ENCODE assay signal across 1 cellular context in the genomic region with DNA sequence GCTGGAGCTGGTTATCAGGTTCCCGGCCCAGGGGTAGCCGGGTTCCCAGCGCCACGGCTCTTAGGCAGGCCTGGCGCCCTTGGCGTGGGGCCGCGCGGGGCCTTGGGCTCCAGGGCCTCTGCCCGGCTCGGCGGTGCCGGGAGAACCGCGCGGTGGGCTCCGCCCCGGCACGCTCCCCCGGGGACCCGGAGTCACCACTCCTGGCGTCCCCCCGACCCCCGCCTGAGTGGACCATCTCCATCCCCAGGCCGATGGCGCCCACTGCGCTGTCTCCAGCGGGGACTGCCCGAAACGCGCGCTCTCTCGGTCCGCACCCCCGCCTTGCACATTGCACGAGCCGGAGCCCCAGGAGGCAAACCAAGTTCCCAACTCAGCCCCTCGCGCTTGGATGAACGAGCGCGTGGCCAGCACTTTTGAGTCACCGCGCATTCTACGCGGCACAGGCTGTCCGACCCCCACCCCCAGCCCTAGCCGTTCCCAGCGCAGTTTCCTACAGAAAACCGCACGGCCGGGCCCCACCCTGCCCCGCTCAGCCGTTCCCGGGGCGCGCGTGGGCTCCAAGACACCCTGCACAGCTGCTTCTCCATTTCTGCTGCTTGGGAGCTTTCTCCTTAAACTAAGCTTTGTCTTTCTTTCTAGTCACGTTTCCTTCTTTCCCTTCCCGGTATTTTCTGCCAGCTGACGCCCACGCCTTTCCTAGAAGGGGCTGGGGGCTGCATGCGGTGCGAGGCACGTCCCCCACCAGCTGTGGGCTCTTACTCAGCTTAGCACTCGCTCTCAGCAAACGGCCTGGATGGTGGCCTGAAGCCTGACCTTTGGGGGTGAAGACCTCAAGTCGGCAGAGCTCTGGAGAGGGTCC.
A peak's percentile ranks its signal among the peaks of the same experiment; 100 is the strongest.
TF ChIP-seq lines count a peak whose summit lies in the region.

No MANE protein-coding gene starts in this region.

TF ChIP-seq in HepG2, 621 proteins besides CTCF, POLR2A, EP300 and RAD21 (continued from another document and continues in another):
- no peak for TF ChIP-seq ZNF646 (CRISPR knock-in tag; IDR thresholded peaks at IDR 0.05)
- peak; percentile 25; the same call in 1 of the 2 replicates for TF ChIP-seq ZNF616 (CRISPR knock-in tag; IDR thresholded peaks at IDR 0.05; ENCODE audit: low read depth)
- 0 out of 2 replicates have a peak, but pooled peaks have one; percentile 13 for TF ChIP-seq NFKB2 (CRISPR knock-in tag; IDR thresholded peaks at IDR 0.05; ENCODE audit: borderline replicate concordance)
- peak; percentile 67; the same call in 1 of the 2 replicates for TF ChIP-seq ZNF850 (CRISPR knock-in tag; conservative IDR thresholded peaks at IDR 0.05)
- peak; percentile 27; the same call in 1 of the 2 replicates for TF ChIP-seq ZNF768 (CRISPR knock-in tag; IDR thresholded peaks at IDR 0.05)
- peak; percentile 27 for TF ChIP-seq ZNF639 (CRISPR knock-in tag; conservative IDR thresholded peaks at IDR 0.05)
- TF ChIP-seq PRDM15 (CRISPR knock-in tag; IDR thresholded peaks at IDR 0.05) = no peak
- TF ChIP-seq, protein P1, sequence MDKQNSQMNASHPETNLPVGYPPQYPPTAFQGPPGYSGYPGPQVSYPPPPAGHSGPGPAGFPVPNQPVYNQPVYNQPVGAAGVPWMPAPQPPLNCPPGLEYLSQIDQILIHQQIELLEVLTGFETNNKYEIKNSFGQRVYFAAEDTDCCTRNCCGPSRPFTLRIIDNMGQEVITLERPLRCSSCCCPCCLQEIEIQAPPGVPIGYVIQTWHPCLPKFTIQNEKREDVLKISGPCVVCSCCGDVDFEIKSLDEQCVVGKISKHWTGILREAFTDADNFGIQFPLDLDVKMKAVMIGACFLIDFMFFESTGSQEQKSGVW (CRISPR knock-in tag; IDR thresholded peaks at IDR 0.05; ENCODE audit: borderline replicate concordance) = 0 out of 2 replicates have a peak, but pooled peaks have one; percentile 7
- no peak for TF ChIP-seq ZNF576 (CRISPR knock-in tag; IDR thresholded peaks at IDR 0.05)
- no peak for TF ChIP-seq ZNF605 (CRISPR knock-in tag; IDR thresholded peaks at IDR 0.05)
- 0 out of 2 replicates have a peak, but pooled peaks have one; percentile 8 for TF ChIP-seq REPIN1 (CRISPR knock-in tag; IDR thresholded peaks at IDR 0.05; ENCODE audit: borderline replicate concordance, low read depth)
- TF ChIP-seq ZNF597 (CRISPR knock-in tag; IDR thresholded peaks at IDR 0.05) = no peak
- TF ChIP-seq ZGPAT (CRISPR knock-in tag; IDR thresholded peaks at IDR 0.05) = peak; percentile 17; the same call in 1 of the 2 replicates
- TF ChIP-seq, protein P2, sequence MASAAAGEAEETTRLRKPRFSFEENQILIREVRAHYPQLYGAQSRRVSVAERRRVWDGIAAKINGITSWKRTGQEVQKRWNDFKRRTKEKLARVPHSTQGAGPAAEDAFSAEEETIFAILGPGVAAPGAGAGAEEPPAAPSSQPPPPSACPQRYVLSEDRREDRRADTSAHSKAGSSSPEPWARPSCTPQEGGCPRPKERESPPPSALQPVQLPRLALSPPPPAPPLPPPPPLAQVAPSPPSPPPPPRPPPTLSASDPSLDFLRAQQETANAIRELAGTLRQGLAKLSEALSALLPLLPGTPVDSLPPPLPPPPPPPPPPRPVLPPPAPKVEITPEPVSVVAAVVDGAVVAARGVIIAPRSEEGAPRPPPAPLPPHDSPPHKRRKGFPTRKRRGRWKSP (CRISPR knock-in tag; IDR thresholded peaks at IDR 0.05) = peak; percentile 51; the same call in 1 of the 2 replicates
- peak; percentile 81; the same call in 1 of the 2 replicates for TF ChIP-seq NRL (CRISPR knock-in tag; IDR thresholded peaks at IDR 0.05; ENCODE audit: borderline replicate concordance)
- TF ChIP-seq, protein P3, sequence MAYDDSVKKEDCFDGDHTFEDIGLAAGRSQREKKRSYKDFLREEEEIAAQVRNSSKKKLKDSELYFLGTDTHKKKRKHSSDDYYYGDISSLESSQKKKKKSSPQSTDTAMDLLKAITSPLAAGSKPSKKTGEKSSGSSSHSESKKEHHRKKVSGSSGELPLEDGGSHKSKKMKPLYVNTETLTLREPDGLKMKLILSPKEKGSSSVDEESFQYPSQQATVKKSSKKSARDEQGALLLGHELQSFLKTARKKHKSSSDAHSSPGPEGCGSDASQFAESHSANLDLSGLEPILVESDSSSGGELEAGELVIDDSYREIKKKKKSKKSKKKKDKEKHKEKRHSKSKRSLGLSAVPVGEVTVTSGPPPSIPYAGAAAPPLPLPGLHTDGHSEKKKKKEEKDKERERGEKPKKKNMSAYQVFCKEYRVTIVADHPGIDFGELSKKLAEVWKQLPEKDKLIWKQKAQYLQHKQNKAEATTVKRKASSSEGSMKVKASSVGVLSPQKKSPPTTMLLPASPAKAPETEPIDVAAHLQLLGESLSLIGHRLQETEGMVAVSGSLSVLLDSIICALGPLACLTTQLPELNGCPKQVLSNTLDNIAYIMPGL (CRISPR knock-in tag; IDR thresholded peaks at IDR 0.05; ENCODE audit: borderline replicate concordance in 1 of 2, low read depth in 1 of 2) = peak in 1 of 2 experiments; percentile 38; a peak in 2 of 4 replicates
- peak; percentile 49 for TF ChIP-seq MEIS2 (CRISPR knock-in tag; IDR thresholded peaks at IDR 0.05)
- TF ChIP-seq THAP11 (CRISPR knock-in tag; IDR thresholded peaks at IDR 0.05) = peak; percentile 9; the same call in 1 of the 2 replicates
- TF ChIP-seq AGO2 (optimal IDR thresholded peaks at IDR 0.05; ENCODE audit: low read depth, low read length) = peak; percentile 62
- TF ChIP-seq ZNF256 (CRISPR knock-in tag; conservative IDR thresholded peaks at IDR 0.05) = 0 out of 2 replicates have a peak, but pooled peaks have one; percentile 36
- TF ChIP-seq ISL2 (CRISPR knock-in tag; IDR thresholded peaks at IDR 0.05) = no peak
- TF ChIP-seq, protein P4, sequence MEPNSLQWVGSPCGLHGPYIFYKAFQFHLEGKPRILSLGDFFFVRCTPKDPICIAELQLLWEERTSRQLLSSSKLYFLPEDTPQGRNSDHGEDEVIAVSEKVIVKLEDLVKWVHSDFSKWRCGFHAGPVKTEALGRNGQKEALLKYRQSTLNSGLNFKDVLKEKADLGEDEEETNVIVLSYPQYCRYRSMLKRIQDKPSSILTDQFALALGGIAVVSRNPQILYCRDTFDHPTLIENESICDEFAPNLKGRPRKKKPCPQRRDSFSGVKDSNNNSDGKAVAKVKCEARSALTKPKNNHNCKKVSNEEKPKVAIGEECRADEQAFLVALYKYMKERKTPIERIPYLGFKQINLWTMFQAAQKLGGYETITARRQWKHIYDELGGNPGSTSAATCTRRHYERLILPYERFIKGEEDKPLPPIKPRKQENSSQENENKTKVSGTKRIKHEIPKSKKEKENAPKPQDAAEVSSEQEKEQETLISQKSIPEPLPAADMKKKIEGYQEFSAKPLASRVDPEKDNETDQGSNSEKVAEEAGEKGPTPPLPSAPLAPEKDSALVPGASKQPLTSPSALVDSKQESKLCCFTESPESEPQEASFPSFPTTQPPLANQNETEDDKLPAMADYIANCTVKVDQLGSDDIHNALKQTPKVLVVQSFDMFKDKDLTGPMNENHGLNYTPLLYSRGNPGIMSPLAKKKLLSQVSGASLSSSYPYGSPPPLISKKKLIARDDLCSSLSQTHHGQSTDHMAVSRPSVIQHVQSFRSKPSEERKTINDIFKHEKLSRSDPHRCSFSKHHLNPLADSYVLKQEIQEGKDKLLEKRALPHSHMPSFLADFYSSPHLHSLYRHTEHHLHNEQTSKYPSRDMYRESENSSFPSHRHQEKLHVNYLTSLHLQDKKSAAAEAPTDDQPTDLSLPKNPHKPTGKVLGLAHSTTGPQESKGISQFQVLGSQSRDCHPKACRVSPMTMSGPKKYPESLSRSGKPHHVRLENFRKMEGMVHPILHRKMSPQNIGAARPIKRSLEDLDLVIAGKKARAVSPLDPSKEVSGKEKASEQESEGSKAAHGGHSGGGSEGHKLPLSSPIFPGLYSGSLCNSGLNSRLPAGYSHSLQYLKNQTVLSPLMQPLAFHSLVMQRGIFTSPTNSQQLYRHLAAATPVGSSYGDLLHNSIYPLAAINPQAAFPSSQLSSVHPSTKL (CRISPR knock-in tag; IDR thresholded peaks at IDR 0.05) = 0 out of 2 replicates have a peak, but pooled peaks have one; percentile 3
